ENCODE assay signal across 12 cellular contexts in the genomic region with DNA sequence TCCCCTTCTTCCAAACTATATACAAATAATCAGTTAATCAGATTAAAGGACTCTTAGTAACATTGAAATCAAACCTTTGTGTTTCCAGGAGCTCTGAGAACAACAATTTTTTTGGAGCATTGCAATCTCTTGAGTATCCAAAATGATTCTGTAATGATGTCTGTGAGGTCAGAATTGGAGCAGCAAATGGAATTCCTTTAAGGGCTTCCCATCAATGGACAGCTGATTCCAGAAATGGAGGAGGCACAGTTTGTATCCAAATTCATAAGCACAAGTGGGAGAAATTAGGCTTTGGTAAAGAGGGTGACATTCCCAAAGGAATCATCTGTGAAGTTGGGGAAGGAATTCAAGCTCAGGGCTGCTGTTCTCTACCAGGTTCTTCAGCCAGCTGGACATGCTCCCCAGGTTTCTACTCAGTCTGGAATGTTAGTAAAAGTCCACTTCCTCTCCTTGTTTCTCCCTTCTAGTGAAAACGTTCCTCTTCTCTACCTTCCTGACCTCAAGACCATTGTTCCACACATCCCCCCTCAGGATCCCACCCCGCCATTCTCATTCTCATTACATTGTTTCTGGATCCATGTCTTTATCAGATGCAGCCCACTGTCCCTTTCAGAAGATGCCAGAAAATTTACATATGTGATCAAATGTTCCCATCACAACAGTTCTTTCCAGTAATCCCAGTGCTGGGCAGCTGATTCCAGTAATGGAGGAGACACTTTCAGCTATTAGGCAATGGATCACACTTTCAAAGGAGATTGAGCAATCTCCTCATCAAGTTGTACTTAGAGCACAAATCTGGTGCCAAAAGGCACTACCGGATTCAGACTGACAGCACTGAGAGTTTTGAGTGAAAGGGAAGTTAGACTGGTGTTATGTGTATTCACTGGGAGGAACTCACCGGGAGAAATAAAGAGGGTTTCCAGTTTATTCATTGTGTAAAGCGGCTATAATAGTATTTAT.
DNase-seq lines count a peak whose midpoint lies in the region; ATAC-seq and TF ChIP-seq lines count a peak whose summit lies in the region.
"Had no signal": no experiment of that assay in that cellular context is flagged by ENCODE, and none has a peak within 500 bp of the region (broad histone marks: within the 10 kb centered on the region; RNA-seq: fewer than 3 reads in every experiment).

No MANE protein-coding gene starts in this region.

- in situ Hi-C loops in transverse colon (cut with MboI; ENCODE audit: low pct_ligation_motif_present in 1 of 4, low pct_unique_long_range_greater_than_20kb in 1 of 4, low sequenced_read_pairs in 3 of 4) = no loop called here

- peaks cover 42 to 79% (median 74%) of the 10 kb centered on the region in 4 donors for H3K4me1 ChIP-seq in esophagus muscularis mucosa
- no peaks in the 10 kb centered on the region for H3K4me1 ChIP-seq in mucosa of descending colon (ENCODE audit: low read depth)
- peaks cover 0 to 19% (median 4%) of the 10 kb centered on the region in 4 donors for H3K4me1 ChIP-seq in transverse colon

- H3K4me3 ChIP-seq in esophagus muscularis mucosa = no peak overlapping the region
- H3K4me3 ChIP-seq in mucosa of descending colon = no peak overlapping the region
- H3K4me3 ChIP-seq in transverse colon = no peak overlapping the region
- H3K4me3 ChIP-seq in WERI-Rb-1 (ENCODE audit: low read depth, low read length) = no peak overlapping the region
- H3K4me3 ChIP-seq: GM23338 had no signal

- intact Hi-C loops in esophagus muscularis mucosa (cut with DNase I) = no loop called here
- intact Hi-C loops in mucosa of descending colon (cut with DNase I, micrococcal nuclease) = no loop called here
- intact Hi-C loops in transverse colon (cut with DNase I; ENCODE audit: low total_unique reads) = no loop called here

- TF ChIP-seq EP300 in esophagus muscularis mucosa (IDR thresholded peaks at IDR 0.05) (peak; percentile 91), transverse colon (IDR thresholded peaks at IDR 0.05; ENCODE audit: low read depth) (peak; percentile 84)

- TF ChIP-seq CTCF in esophagus muscularis mucosa (IDR thresholded peaks at IDR 0.05) = no peak
- no peak for TF ChIP-seq CTCF in mucosa of descending colon (IDR thresholded peaks at IDR 0.05)
- TF ChIP-seq CTCF in transverse colon (IDR thresholded peaks at IDR 0.05) = no peak
- TF ChIP-seq CTCF in WERI-Rb-1 (IDR thresholded peaks at IDR 0.05; ENCODE audit: low read depth, low read length) = no peak

- H3K27ac ChIP-seq in esophagus muscularis mucosa (replicated peaks in 1 of 4) = peak overlapping the region; percentile 66 to 86 (median 76)
- H3K27ac ChIP-seq in transverse colon = peak overlapping the region; percentile 36 to 58 (median 48)
- H3K27ac ChIP-seq in WERI-Rb-1 = no peak overlapping the region

- H3K9me3 ChIP-seq in esophagus muscularis mucosa = no peaks in the 10 kb centered on the region
- H3K9me3 ChIP-seq in mucosa of descending colon = no peaks in the 10 kb centered on the region
- no peaks in the 10 kb centered on the region for H3K9me3 ChIP-seq in transverse colon
- no peaks in the 10 kb centered on the region for H3K9me3 ChIP-seq in WERI-Rb-1 (ENCODE audit: severe bottlenecking)

- no peak for TF ChIP-seq POLR2A in esophagus muscularis mucosa (IDR thresholded peaks at IDR 0.05; ENCODE audit: low read depth)
- no peak for TF ChIP-seq POLR2A in transverse colon (IDR thresholded peaks at IDR 0.05)

- WGBS in esophagus muscularis mucosa = 69% methylated on average over 5 of the region's 5 CpGs
- WGBS in transverse colon (ENCODE audit: low coverage in 1 of 2), 2 donors = 74 to 75% methylated on average over 5 of the region's 5 CpGs

- H3K36me3 ChIP-seq in esophagus muscularis mucosa (no peaks in the 10 kb centered on the region), mucosa of descending colon (ENCODE audit: low read depth) (no peaks in the 10 kb centered on the region), transverse colon (no peaks in the 10 kb centered on the region), WERI-Rb-1 (no peaks in the 10 kb centered on the region)

- H3K27me3 ChIP-seq in esophagus muscularis mucosa (no peaks in the 10 kb centered on the region), transverse colon (no peaks in the 10 kb centered on the region), WERI-Rb-1 (ENCODE audit: insufficient read depth, low read depth, severe bottlenecking) (no peaks in the 10 kb centered on the region)

- DNase-seq in NOMO-1 treated with dmso at 0.1 percent for 144 hours (lab: John Stamatoyannopoulos, UW; ENCODE audit: unreplicated experiment) (peak; percentile 87), esophagus muscularis mucosa (ENCODE audit: extremely low spot score) (no peak), mucosa of descending colon (peak in 1 of 3 donors; percentile 14), transverse colon (no peak), COLO829 (ENCODE audit: low spot score) (no peak), WERI-Rb-1 (no peak)
- DNase-seq: activated CD4-positive, alpha-beta T cell treated with anti-CD3 and anti-CD28 coated beads for 36 hours; NCI-H1436 treated with DMSO at 0.1 percent for 48 hours; stimulated activated CD4-positive, alpha-beta T cell treated with anti-CD3 and anti-CD28 coated beads, Interleukin-4, amount 100 ng/mL, for 1 hour had no signal

- peak; percentile 51 for ATAC-seq in mucosa of descending colon
- ATAC-seq in HG03439 (IDR thresholded peaks at IDR 0.05; ENCODE audit: unreplicated experiment) = no peak
- ATAC-seq: activated CD4-positive, alpha-beta T cell treated with anti-CD3 and anti-CD28 coated beads for 36 hours; activated naive CD4-positive, alpha-beta T cell treated with anti-CD3 and anti-CD28 coated beads, Interleukin-2, amount 50 U/mL, for 72 hours; GM23338 had no signal
